11 cellular contexts compared by ENCODE assay signal in the genomic region with DNA sequence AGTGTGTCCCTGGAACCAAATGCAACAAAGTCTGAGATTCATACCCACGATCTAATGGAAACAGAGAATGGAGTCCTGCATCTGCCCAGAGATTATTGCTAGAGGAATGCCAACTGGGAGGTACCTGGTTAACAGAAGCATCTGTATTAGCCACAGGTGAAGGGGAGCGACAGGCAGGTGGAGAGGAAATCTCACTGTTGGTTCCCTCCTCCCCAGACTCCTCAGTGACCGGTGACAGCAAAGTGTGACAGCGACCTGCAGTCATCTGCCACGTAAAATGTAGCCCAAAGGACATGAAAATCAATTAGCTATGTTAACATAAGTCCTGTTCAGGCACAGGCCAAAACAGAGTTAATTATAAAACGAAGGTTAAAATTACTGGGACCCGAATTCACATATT.
DNase-seq lines count a peak whose midpoint lies in the region; ATAC-seq and TF ChIP-seq lines count a peak whose summit lies in the region.
"Had no signal": no experiment of that assay in that cellular context is flagged by ENCODE, and none has a peak within 500 bp of the region (broad histone marks: within the 10 kb centered on the region; RNA-seq: fewer than 3 reads in every experiment).

No MANE protein-coding gene starts in this region.

- TF ChIP-seq EP300 in stomach (IDR thresholded peaks at IDR 0.05), result no peak

- no peaks in the 10 kb centered on the region for H3K27me3 Mint-ChIP-seq in activated CD4-positive, alpha-beta T cell treated with anti-CD3 and anti-CD28 coated beads, Interleukin-2, amount 10 ng/mL, durations not matched to agents 7 days and 5 days
- no peaks in the 10 kb centered on the region for H3K27me3 Mint-ChIP-seq in activated B cell treated with CpG ODN at 0.5 μM for 24 hours

- no peaks in the 10 kb centered on the region for H3K9me3 Mint-ChIP-seq in activated CD4-positive, alpha-beta T cell treated with anti-CD3 and anti-CD28 coated beads, Interleukin-2, amount 10 ng/mL, durations not matched to agents 7 days and 5 days
- H3K9me3 Mint-ChIP-seq in activated B cell treated with CpG ODN at 0.5 μM for 24 hours, result no peaks in the 10 kb centered on the region

- CTCF ChIA-PET in activated CD4-positive, alpha-beta T cell treated with anti-CD3 and anti-CD28 coated beads, Interleukin-2, amount 10 ng/mL, durations not matched to agents 7 days and 5 days (lab: Charles Lee), result interaction anchor here (1.0 to 2.3 kb wide), 2 partner anchors 16 to 31 kb away, joined by 4 to 16 read pairs; no protein-coding TSS in a partner anchor
- CTCF ChIA-PET in activated B cell treated with CpG ODN at 0.5 μM for 24 hours (lab: Charles Lee), result interaction anchor here (2.6 kb wide), 1 partner anchor 39 kb away, joined by 41 read pairs; no protein-coding TSS in a partner anchor

- ATAC-seq in activated B cell treated with CpG ODN at 0.5 μM for 24 hours (ENCODE audit: low read depth) (no peak), HG03354 (IDR thresholded peaks at IDR 0.05; ENCODE audit: poor library complexity, severe bottlenecking, unreplicated experiment) (no peak)

- peaks cover 2 to 14% (median 11%) of the 10 kb centered on the region in 4 donors for H3K36me3 ChIP-seq in stomach

- peaks cover 15% of the 10 kb centered on the region for H3K36me3 Mint-ChIP-seq in activated CD4-positive, alpha-beta T cell treated with anti-CD3 and anti-CD28 coated beads, Interleukin-2, amount 10 ng/mL, durations not matched to agents 7 days and 5 days (ENCODE audit: low read depth)
- H3K36me3 Mint-ChIP-seq in activated B cell treated with CpG ODN at 0.5 μM for 24 hours (ENCODE audit: low read depth), result peaks cover 16% of the 10 kb centered on the region

- peak overlapping the region in 2 of 4 donors; percentile 63 to 66 for H3K4me3 ChIP-seq in stomach

- H3K27ac ChIP-seq in stomach, result peak overlapping the region in 4 of 5 donors; percentile 82 to 90 (median 84)

- peaks cover 0 to 25% (median 19%) of the 10 kb centered on the region in 4 donors for H3K4me1 ChIP-seq in stomach

- H3K9me3 ChIP-seq in stomach, result no peaks in the 10 kb centered on the region
- H3K9me3 ChIP-seq: sigmoid colon had no signal

- POLR2A ChIA-PET in activated CD4-positive, alpha-beta T cell treated with anti-CD3 and anti-CD28 coated beads, Interleukin-2, amount 10 ng/mL, durations not matched to agents 7 days and 5 days (lab: Charles Lee), result no interaction called here
- POLR2A ChIA-PET in activated B cell treated with CpG ODN at 0.5 μM for 24 hours (lab: Charles Lee), result no interaction called here

- TF ChIP-seq POLR2A in stomach (IDR thresholded peaks at IDR 0.05), result no peak

- peaks cover 33% of the 10 kb centered on the region for H3K4me1 Mint-ChIP-seq in activated CD4-positive, alpha-beta T cell treated with anti-CD3 and anti-CD28 coated beads, Interleukin-2, amount 10 ng/mL, durations not matched to agents 7 days and 5 days
- peaks cover 41% of the 10 kb centered on the region for H3K4me1 Mint-ChIP-seq in activated B cell treated with CpG ODN at 0.5 μM for 24 hours

- no peak for TF ChIP-seq CTCF in activated B cell treated with CpG ODN at 0.5 μM for 24 hours (IDR thresholded peaks at IDR 0.05)
- TF ChIP-seq CTCF in stomach (IDR thresholded peaks at IDR 0.05), result no peak

- 69 to 82% (median 76%) methylated on average over 7 of the region's 7 CpGs for WGBS in stomach, 5 donors

- H3K4me3 Mint-ChIP-seq in activated CD4-positive, alpha-beta T cell treated with anti-CD3 and anti-CD28 coated beads, Interleukin-2, amount 10 ng/mL, durations not matched to agents 7 days and 5 days, result peak overlapping the region; percentile 97
- peak overlapping the region; percentile 100 for H3K4me3 Mint-ChIP-seq in activated B cell treated with CpG ODN at 0.5 μM for 24 hours

- intact Hi-C loops in activated B cell treated with CpG ODN at 0.5 μM for 24 hours (cut with micrococcal nuclease), result loop anchor here (5.0 kb wide), 2 partner anchors 682 to 702 kb away; partner anchors contain the start of genes FBXO5 and MTRF1L
- intact Hi-C loops in stomach (cut with DNase I; ENCODE audit: low total_unique reads), result no loop called here
- intact Hi-C loops in posterior vena cava (cut with DNase I), result no loop called here

- H3K27me3 ChIP-seq in stomach, result no peaks in the 10 kb centered on the region
- H3K27me3 ChIP-seq: sigmoid colon had no signal

- no peak for DNase-seq in activated CD4-positive, alpha-beta T cell treated with anti-CD3 and anti-CD28 coated beads, Interleukin-2, amount 10 ng/mL, durations not matched to agents 7 days and 5 days
- no peak for DNase-seq in activated CD4-positive, alpha-beta T cell treated with anti-CD3 and anti-CD28 coated beads for 48 hours
- no peak for DNase-seq in activated B cell treated with CpG ODN at 0.5 μM for 24 hours
- peak; percentile 11 for DNase-seq in globus pallidus (ENCODE audit: low spot score)
- no peak for DNase-seq in stomach
- DNase-seq in posterior vena cava (ENCODE audit: low spot score), result no peak
- DNase-seq in effector CD8-positive, alpha-beta T cell (lab: John Stamatoyannopoulos, UW), result no peak
- DNase-seq: erythroblast, NCI-H524 treated with DMSO at 0.1 percent for 48 hours, sigmoid colon had no signal

- peak overlapping the region; percentile 99 for H3K27ac Mint-ChIP-seq in activated CD4-positive, alpha-beta T cell treated with anti-CD3 and anti-CD28 coated beads, Interleukin-2, amount 10 ng/mL, durations not matched to agents 7 days and 5 days
- peak overlapping the region; percentile 100 for H3K27ac Mint-ChIP-seq in activated B cell treated with CpG ODN at 0.5 μM for 24 hours
